ENCODE assay signal across 1 cellular context in the genomic region with DNA sequence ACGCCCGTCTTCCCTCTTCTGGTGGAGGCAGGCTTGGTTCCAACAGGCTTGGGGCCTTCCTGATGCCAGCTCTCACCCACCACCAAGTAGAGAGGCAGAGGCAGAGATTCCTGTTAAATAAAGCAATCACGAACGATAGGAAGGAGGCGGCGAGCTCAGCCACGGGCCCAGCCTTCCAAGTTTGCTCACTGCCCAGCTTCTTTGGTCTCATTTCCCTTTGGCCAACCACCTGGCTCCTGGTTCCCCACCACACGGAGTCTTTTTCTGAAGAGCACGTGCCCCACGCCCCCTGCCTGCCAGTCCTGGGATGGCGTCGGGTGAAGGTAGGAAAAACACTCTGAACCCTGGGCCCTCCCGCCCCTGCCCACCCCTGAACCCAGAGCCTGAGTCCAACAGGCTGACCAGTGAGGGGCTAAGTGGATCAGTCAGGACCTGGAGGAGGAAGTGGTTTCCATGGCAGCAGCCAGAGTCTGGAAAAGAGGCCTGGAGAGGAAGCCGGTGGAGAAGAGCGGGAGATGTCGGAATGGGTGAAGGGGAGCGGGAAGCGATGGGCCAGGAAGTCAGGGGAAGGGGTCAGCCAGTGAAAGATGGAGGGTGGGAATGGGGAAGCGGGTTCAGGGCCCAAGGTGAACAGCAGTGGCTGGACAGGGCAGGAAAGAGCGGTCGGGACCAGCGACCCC.
TF ChIP-seq lines count a peak whose summit lies in the region.

No MANE protein-coding gene starts in this region.

TF ChIP-seq in H1, 55 proteins besides CTCF, POLR2A, EP300 and RAD21:
- TF ChIP-seq TCF12 (IDR thresholded peaks at IDR 0.05; ENCODE audit: low read depth, low read length) (0 out of 2 replicates have a peak, but pooled peaks have one; percentile 30), E2F6 (IDR thresholded peaks at IDR 0.05) (peak; percentile 98), KDM5A (IDR thresholded peaks at IDR 0.05; ENCODE audit: low read length) (no peak), YY1 (IDR thresholded peaks at IDR 0.05; ENCODE audit: low read depth, low read length) (0 out of 2 replicates have a peak, but pooled peaks have one; percentile 21), GTF2F1 (IDR thresholded peaks at IDR 0.05; ENCODE audit: borderline replicate concordance, low read depth, low read length) (0 out of 2 replicates have a peak, but pooled peaks have one; percentile 69), CBX5 (IDR thresholded peaks at IDR 0.05; ENCODE audit: low read depth, low read length) (no peak), SIN3A (conservative IDR thresholded peaks at IDR 0.05 in 1 of 2, IDR thresholded peaks at IDR 0.05 in 1 of 2; ENCODE audit: low read depth in 1 of 2, low read length in 2 of 2) (no peak), KDM4A (IDR thresholded peaks at IDR 0.05; ENCODE audit: low read depth, low read length, severe bottlenecking) (no peak), SP2 (IDR thresholded peaks at IDR 0.05; ENCODE audit: low read length) (no peak), KDM1A (IDR thresholded peaks at IDR 0.05; ENCODE audit: borderline replicate concordance, low read length) (no peak), HDAC6 (IDR thresholded peaks at IDR 0.05; ENCODE audit: low read depth, low read length) (no peak), NANOG (IDR thresholded peaks at IDR 0.05; ENCODE audit: insufficient read depth, low read depth, low read length, poor library complexity, severe bottlenecking) (no peak), SP4 (IDR thresholded peaks at IDR 0.05; ENCODE audit: low read length) (no peak), MAFK (IDR thresholded peaks at IDR 0.05; ENCODE audit: low read depth, low read length) (no peak), CBX8 (IDR thresholded peaks at IDR 0.05; ENCODE audit: borderline replicate concordance, low read depth, low read length) (no peak), POLR2AphosphoS5 (IDR thresholded peaks at IDR 0.05; ENCODE audit: low read depth, low read length) (no peak), HDAC2 (IDR thresholded peaks at IDR 0.05; ENCODE audit: borderline replicate concordance in 1 of 2, low read depth in 2 of 2, low read length in 2 of 2) (0 out of 4 replicates have a peak, but pooled peaks of 1 of the 2 experiments have one; percentile 49), TEAD4 (IDR thresholded peaks at IDR 0.05; ENCODE audit: low read depth, low read length) (no peak), RNF2 (IDR thresholded peaks at IDR 0.05; ENCODE audit: borderline replicate concordance, low read depth, low read length, missing control alignments, poor library complexity, severe bottlenecking) (peak; percentile 27), SP1 (IDR thresholded peaks at IDR 0.05; ENCODE audit: low read depth, low read length) (no peak), RBBP5 (IDR thresholded peaks at IDR 0.05; ENCODE audit: borderline replicate concordance, low read depth, low read length) (no peak), USF2 (IDR thresholded peaks at IDR 0.05; ENCODE audit: low read length) (peak; percentile 67; the same call in 1 of the 2 replicates), NRF1 (IDR thresholded peaks at IDR 0.05; ENCODE audit: low read depth, low read length) (no peak)
- TF ChIP-seq, protein P1, sequence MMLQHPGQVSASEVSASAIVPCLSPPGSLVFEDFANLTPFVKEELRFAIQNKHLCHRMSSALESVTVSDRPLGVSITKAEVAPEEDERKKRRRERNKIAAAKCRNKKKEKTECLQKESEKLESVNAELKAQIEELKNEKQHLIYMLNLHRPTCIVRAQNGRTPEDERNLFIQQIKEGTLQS (IDR thresholded peaks at IDR 0.05; ENCODE audit: insufficient read depth, low read depth, low read length): peak; percentile 33; the same call in 1 of the 2 replicates
- TF ChIP-seq, protein P2, sequence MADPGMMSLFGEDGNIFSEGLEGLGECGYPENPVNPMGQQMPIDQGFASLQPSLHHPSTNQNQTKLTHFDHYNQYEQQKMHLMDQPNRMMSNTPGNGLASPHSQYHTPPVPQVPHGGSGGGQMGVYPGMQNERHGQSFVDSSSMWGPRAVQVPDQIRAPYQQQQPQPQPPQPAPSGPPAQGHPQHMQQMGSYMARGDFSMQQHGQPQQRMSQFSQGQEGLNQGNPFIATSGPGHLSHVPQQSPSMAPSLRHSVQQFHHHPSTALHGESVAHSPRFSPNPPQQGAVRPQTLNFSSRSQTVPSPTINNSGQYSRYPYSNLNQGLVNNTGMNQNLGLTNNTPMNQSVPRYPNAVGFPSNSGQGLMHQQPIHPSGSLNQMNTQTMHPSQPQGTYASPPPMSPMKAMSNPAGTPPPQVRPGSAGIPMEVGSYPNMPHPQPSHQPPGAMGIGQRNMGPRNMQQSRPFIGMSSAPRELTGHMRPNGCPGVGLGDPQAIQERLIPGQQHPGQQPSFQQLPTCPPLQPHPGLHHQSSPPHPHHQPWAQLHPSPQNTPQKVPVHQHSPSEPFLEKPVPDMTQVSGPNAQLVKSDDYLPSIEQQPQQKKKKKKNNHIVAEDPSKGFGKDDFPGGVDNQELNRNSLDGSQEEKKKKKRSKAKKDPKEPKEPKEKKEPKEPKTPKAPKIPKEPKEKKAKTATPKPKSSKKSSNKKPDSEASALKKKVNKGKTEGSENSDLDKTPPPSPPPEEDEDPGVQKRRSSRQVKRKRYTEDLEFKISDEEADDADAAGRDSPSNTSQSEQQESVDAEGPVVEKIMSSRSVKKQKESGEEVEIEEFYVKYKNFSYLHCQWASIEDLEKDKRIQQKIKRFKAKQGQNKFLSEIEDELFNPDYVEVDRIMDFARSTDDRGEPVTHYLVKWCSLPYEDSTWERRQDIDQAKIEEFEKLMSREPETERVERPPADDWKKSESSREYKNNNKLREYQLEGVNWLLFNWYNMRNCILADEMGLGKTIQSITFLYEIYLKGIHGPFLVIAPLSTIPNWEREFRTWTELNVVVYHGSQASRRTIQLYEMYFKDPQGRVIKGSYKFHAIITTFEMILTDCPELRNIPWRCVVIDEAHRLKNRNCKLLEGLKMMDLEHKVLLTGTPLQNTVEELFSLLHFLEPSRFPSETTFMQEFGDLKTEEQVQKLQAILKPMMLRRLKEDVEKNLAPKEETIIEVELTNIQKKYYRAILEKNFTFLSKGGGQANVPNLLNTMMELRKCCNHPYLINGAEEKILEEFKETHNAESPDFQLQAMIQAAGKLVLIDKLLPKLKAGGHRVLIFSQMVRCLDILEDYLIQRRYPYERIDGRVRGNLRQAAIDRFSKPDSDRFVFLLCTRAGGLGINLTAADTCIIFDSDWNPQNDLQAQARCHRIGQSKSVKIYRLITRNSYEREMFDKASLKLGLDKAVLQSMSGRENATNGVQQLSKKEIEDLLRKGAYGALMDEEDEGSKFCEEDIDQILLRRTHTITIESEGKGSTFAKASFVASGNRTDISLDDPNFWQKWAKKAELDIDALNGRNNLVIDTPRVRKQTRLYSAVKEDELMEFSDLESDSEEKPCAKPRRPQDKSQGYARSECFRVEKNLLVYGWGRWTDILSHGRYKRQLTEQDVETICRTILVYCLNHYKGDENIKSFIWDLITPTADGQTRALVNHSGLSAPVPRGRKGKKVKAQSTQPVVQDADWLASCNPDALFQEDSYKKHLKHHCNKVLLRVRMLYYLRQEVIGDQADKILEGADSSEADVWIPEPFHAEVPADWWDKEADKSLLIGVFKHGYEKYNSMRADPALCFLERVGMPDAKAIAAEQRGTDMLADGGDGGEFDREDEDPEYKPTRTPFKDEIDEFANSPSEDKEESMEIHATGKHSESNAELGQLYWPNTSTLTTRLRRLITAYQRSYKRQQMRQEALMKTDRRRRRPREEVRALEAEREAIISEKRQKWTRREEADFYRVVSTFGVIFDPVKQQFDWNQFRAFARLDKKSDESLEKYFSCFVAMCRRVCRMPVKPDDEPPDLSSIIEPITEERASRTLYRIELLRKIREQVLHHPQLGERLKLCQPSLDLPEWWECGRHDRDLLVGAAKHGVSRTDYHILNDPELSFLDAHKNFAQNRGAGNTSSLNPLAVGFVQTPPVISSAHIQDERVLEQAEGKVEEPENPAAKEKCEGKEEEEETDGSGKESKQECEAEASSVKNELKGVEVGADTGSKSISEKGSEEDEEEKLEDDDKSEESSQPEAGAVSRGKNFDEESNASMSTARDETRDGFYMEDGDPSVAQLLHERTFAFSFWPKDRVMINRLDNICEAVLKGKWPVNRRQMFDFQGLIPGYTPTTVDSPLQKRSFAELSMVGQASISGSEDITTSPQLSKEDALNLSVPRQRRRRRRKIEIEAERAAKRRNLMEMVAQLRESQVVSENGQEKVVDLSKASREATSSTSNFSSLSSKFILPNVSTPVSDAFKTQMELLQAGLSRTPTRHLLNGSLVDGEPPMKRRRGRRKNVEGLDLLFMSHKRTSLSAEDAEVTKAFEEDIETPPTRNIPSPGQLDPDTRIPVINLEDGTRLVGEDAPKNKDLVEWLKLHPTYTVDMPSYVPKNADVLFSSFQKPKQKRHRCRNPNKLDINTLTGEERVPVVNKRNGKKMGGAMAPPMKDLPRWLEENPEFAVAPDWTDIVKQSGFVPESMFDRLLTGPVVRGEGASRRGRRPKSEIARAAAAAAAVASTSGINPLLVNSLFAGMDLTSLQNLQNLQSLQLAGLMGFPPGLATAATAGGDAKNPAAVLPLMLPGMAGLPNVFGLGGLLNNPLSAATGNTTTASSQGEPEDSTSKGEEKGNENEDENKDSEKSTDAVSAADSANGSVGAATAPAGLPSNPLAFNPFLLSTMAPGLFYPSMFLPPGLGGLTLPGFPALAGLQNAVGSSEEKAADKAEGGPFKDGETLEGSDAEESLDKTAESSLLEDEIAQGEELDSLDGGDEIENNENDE (IDR thresholded peaks at IDR 0.05; ENCODE audit: insufficient replicate concordance, low read length): no peak
- TF ChIP-seq, protein P3, sequence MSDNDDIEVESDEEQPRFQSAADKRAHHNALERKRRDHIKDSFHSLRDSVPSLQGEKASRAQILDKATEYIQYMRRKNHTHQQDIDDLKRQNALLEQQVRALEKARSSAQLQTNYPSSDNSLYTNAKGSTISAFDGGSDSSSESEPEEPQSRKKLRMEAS (IDR thresholded peaks at IDR 0.05): peak; percentile 100
TF ChIP-seq in H1: peak in this region for 9.
